1 cellular context compared by ENCODE assay signal in the genomic region with DNA sequence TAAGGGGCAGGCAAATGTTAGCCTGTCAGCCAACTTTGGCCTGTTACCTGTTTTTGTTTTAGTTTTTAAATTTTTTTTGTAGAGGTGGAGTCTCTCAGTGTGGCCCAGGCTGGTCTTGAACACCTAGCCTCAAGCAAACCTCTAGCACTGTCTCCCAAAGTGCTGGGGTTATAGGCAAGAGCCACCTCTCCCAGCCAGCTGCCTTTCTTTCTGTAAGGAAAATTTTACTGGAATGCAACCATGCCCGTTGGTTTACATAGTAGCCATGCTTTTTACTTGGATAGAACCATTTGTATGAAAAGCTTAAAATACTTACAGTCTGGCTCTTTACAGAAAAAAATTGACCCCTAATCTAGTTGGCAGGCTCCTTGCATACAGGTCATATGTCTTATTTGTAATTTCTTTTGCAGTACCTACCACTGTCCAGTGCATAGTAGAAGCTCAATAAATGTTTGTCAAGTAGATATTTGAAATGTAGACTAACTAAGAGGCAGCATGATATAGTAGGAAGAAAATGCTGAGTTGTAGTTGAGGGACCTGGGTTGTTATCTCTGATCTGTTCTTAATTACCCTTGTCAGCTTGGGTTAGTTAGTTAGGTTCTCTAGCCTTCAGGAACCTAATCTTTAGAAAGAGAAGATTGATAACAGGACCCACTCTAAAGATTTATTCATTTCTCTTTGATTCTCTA.
TF ChIP-seq lines count a peak whose summit lies in the region.

No MANE protein-coding gene starts in this region.

TF ChIP-seq in K562, 482 proteins besides CTCF, POLR2A, EP300 and RAD21 (continues in another document):
- TF ChIP-seq, protein P1, sequence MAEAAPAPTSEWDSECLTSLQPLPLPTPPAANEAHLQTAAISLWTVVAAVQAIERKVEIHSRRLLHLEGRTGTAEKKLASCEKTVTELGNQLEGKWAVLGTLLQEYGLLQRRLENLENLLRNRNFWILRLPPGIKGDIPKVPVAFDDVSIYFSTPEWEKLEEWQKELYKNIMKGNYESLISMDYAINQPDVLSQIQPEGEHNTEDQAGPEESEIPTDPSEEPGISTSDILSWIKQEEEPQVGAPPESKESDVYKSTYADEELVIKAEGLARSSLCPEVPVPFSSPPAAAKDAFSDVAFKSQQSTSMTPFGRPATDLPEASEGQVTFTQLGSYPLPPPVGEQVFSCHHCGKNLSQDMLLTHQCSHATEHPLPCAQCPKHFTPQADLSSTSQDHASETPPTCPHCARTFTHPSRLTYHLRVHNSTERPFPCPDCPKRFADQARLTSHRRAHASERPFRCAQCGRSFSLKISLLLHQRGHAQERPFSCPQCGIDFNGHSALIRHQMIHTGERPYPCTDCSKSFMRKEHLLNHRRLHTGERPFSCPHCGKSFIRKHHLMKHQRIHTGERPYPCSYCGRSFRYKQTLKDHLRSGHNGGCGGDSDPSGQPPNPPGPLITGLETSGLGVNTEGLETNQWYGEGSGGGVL (CRISPR knock-in tag; IDR thresholded peaks at IDR 0.05): no peak
- TF ChIP-seq KLF6 (CRISPR knock-in tag; IDR thresholded peaks at IDR 0.05; ENCODE audit: borderline replicate concordance) (no peak), CBFB (CRISPR knock-in tag; IDR thresholded peaks at IDR 0.05) (no peak), ZKSCAN1 (IDR thresholded peaks at IDR 0.05; ENCODE audit: low read depth, low read length) (no peak), ZNF23 (CRISPR knock-in tag; IDR thresholded peaks at IDR 0.05) (no peak), ZZZ3 (IDR thresholded peaks at IDR 0.05) (peak; percentile 55; the same call in 1 of the 2 replicates), ARID1B (IDR thresholded peaks at IDR 0.05) (peak; percentile 21; the same call in 1 of the 2 replicates), MAFK (IDR thresholded peaks at IDR 0.05; ENCODE audit: low read length) (peak; percentile 33; the same call in 1 of the 2 replicates), PCBP1 (IDR thresholded peaks at IDR 0.05; ENCODE audit: low read depth, low read length, poor library complexity, severe bottlenecking) (no peak), TCF3 (CRISPR knock-in tag; IDR thresholded peaks at IDR 0.05) (no peak), NCOA6 (IDR thresholded peaks at IDR 0.05) (no peak), ZNF586 (CRISPR knock-in tag; conservative IDR thresholded peaks at IDR 0.05) (no peak), MAFG (tag; conservative IDR thresholded peaks at IDR 0.05) (peak; percentile 80), KDM1A (IDR thresholded peaks at IDR 0.05) (0 out of 4 replicates have a peak, but pooled peaks of 1 of the 2 experiments have one; percentile 16), MCM3 (IDR thresholded peaks at IDR 0.05) (no peak), MCM2 (IDR thresholded peaks at IDR 0.05; ENCODE audit: low read depth) (no peak), HMG20B (CRISPR knock-in tag; IDR thresholded peaks at IDR 0.05) (no peak), NR4A1 (CRISPR knock-in tag; IDR thresholded peaks at IDR 0.05) (no peak), NR4A1 (tag; IDR thresholded peaks at IDR 0.05) (no peak), ZNF175 (CRISPR knock-in tag; IDR thresholded peaks at IDR 0.05; ENCODE audit: low read depth) (no peak), SMAD4 (CRISPR knock-in tag; conservative IDR thresholded peaks at IDR 0.05) (no peak), RBM22 (IDR thresholded peaks at IDR 0.05; ENCODE audit: low read depth, low read length, poor library complexity, severe bottlenecking) (no peak), ZFP1 (CRISPR knock-in tag; IDR thresholded peaks at IDR 0.05) (no peak), CHCHD3 (CRISPR knock-in tag; IDR thresholded peaks at IDR 0.05) (no peak), ZFPM2 (CRISPR knock-in tag; IDR thresholded peaks at IDR 0.05) (no peak), ETV5 (CRISPR knock-in tag; IDR thresholded peaks at IDR 0.05; ENCODE audit: low read depth) (no peak), HLTF (IDR thresholded peaks at IDR 0.05) (no peak), ZNF76 (CRISPR knock-in tag; IDR thresholded peaks at IDR 0.05; ENCODE audit: borderline replicate concordance) (no peak), KDM5B (IDR thresholded peaks at IDR 0.05; ENCODE audit: insufficient replicate concordance, low read depth, low read length) (no peak), ELF2 (CRISPR knock-in tag; IDR thresholded peaks at IDR 0.05) (no peak), SIRT6 (IDR thresholded peaks at IDR 0.05; ENCODE audit: low read depth, low read length) (no peak), E2F3 (CRISPR knock-in tag; IDR thresholded peaks at IDR 0.05) (no peak), TAL1 (IDR thresholded peaks at IDR 0.05) (no peak)
- TF ChIP-seq, protein P2, sequence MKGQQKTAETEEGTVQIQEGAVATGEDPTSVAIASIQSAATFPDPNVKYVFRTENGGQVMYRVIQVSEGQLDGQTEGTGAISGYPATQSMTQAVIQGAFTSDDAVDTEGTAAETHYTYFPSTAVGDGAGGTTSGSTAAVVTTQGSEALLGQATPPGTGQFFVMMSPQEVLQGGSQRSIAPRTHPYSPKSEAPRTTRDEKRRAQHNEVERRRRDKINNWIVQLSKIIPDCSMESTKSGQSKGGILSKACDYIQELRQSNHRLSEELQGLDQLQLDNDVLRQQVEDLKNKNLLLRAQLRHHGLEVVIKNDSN (CRISPR knock-in tag; IDR thresholded peaks at IDR 0.05): no peak
- TF ChIP-seq, protein P3, sequence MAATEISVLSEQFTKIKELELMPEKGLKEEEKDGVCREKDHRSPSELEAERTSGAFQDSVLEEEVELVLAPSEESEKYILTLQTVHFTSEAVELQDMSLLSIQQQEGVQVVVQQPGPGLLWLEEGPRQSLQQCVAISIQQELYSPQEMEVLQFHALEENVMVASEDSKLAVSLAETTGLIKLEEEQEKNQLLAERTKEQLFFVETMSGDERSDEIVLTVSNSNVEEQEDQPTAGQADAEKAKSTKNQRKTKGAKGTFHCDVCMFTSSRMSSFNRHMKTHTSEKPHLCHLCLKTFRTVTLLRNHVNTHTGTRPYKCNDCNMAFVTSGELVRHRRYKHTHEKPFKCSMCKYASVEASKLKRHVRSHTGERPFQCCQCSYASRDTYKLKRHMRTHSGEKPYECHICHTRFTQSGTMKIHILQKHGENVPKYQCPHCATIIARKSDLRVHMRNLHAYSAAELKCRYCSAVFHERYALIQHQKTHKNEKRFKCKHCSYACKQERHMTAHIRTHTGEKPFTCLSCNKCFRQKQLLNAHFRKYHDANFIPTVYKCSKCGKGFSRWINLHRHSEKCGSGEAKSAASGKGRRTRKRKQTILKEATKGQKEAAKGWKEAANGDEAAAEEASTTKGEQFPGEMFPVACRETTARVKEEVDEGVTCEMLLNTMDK (IDR thresholded peaks at IDR 0.05; ENCODE audit: borderline replicate concordance, insufficient read depth, low read depth, low read length, poor library complexity, severe bottlenecking): no peak
- TF ChIP-seq, protein P4, sequence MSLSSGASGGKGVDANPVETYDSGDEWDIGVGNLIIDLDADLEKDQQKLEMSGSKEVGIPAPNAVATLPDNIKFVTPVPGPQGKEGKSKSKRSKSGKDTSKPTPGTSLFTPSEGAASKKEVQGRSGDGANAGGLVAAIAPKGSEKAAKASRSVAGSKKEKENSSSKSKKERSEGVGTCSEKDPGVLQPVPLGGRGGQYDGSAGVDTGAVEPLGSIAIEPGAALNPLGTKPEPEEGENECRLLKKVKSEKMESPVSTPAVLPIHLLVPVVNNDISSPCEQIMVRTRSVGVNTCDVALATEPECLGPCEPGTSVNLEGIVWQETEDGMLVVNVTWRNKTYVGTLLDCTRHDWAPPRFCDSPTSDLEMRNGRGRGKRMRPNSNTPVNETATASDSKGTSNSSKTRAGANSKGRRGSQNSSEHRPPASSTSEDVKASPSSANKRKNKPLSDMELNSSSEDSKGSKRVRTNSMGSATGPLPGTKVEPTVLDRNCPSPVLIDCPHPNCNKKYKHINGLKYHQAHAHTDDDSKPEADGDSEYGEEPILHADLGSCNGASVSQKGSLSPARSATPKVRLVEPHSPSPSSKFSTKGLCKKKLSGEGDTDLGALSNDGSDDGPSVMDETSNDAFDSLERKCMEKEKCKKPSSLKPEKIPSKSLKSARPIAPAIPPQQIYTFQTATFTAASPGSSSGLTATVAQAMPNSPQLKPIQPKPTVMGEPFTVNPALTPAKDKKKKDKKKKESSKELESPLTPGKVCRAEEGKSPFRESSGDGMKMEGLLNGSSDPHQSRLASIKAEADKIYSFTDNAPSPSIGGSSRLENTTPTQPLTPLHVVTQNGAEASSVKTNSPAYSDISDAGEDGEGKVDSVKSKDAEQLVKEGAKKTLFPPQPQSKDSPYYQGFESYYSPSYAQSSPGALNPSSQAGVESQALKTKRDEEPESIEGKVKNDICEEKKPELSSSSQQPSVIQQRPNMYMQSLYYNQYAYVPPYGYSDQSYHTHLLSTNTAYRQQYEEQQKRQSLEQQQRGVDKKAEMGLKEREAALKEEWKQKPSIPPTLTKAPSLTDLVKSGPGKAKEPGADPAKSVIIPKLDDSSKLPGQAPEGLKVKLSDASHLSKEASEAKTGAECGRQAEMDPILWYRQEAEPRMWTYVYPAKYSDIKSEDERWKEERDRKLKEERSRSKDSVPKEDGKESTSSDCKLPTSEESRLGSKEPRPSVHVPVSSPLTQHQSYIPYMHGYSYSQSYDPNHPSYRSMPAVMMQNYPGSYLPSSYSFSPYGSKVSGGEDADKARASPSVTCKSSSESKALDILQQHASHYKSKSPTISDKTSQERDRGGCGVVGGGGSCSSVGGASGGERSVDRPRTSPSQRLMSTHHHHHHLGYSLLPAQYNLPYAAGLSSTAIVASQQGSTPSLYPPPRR (CRISPR knock-in tag; IDR thresholded peaks at IDR 0.05; ENCODE audit: borderline replicate concordance): no peak
- TF ChIP-seq, protein P5, sequence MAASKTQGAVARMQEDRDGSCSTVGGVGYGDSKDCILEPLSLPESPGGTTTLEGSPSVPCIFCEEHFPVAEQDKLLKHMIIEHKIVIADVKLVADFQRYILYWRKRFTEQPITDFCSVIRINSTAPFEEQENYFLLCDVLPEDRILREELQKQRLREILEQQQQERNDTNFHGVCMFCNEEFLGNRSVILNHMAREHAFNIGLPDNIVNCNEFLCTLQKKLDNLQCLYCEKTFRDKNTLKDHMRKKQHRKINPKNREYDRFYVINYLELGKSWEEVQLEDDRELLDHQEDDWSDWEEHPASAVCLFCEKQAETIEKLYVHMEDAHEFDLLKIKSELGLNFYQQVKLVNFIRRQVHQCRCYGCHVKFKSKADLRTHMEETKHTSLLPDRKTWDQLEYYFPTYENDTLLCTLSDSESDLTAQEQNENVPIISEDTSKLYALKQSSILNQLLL (CRISPR knock-in tag; IDR thresholded peaks at IDR 0.05; ENCODE audit: borderline replicate concordance): no peak
- TF ChIP-seq, protein P6, sequence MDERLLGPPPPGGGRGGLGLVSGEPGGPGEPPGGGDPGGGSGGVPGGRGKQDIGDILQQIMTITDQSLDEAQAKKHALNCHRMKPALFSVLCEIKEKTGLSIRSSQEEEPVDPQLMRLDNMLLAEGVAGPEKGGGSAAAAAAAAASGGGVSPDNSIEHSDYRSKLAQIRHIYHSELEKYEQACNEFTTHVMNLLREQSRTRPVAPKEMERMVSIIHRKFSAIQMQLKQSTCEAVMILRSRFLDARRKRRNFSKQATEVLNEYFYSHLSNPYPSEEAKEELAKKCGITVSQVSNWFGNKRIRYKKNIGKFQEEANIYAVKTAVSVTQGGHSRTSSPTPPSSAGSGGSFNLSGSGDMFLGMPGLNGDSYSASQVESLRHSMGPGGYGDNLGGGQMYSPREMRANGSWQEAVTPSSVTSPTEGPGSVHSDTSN (CRISPR knock-in tag; IDR thresholded peaks at IDR 0.05; ENCODE audit: low read depth): no peak
- TF ChIP-seq, protein P6 (tag; conservative IDR thresholded peaks at IDR 0.05; ENCODE audit: low read depth): peak; percentile 49; the same call in 1 of the 2 replicates
- TF ChIP-seq, protein P7, sequence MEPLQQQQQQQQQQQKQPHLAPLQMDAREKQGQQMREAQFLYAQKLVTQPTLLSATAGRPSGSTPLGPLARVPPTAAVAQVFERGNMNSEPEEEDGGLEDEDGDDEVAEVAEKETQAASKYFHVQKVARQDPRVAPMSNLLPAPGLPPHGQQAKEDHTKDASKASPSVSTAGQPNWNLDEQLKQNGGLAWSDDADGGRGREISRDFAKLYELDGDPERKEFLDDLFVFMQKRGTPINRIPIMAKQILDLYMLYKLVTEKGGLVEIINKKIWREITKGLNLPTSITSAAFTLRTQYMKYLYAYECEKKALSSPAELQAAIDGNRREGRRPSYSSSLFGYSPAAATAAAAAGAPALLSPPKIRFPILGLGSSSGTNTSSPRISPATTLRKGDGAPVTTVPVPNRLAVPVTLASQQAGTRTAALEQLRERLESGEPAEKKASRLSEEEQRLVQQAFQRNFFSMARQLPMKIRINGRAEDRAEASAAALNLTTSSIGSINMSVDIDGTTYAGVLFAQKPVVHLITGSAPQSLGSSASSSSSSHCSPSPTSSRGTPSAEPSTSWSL (CRISPR knock-in tag; IDR thresholded peaks at IDR 0.05; ENCODE audit: borderline replicate concordance): no peak
- TF ChIP-seq, protein P8, sequence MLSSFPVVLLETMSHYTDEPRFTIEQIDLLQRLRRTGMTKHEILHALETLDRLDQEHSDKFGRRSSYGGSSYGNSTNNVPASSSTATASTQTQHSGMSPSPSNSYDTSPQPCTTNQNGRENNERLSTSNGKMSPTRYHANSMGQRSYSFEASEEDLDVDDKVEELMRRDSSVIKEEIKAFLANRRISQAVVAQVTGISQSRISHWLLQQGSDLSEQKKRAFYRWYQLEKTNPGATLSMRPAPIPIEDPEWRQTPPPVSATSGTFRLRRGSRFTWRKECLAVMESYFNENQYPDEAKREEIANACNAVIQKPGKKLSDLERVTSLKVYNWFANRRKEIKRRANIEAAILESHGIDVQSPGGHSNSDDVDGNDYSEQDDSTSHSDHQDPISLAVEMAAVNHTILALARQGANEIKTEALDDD (IDR thresholded peaks at IDR 0.05): peak; percentile 100
